Comparison of ENCODE assay signal across 8 cellular contexts in genomic region chr9:36597412-36598178, GRCh38. TPM values are rescaled to one million over a fixed set of nuclear protein-coding genes. Genes with fewer than 3 reads are reported as not detected.
A peak's percentile ranks its signal among the peaks of the same experiment; 100 is the strongest.
DNase-seq lines count a peak whose midpoint lies in the region; ATAC-seq and TF ChIP-seq lines count a peak whose summit lies in the region.

No MANE protein-coding gene starts in this region.

- no peak overlapping the region for H3K27ac Mint-ChIP-seq in activated CD4-positive, alpha-beta T cell treated with anti-CD3 and anti-CD28 coated beads, Interleukin-2, amount 10 ng/mL, durations not matched to agents 7 days and 5 days
- H3K27ac Mint-ChIP-seq in activated CD4-positive, alpha-beta T cell treated with anti-CD3 and anti-CD28 coated beads for 36 hours, result no peak overlapping the region
- no peak overlapping the region for H3K27ac Mint-ChIP-seq in endodermal cell
- no peak overlapping the region for H3K27ac Mint-ChIP-seq in activated T-cell treated with anti-CD3 and anti-CD28 coated beads, Interleukin-2, amount 50 U/mL, for 72 hours

- POLR2A ChIA-PET in activated CD4-positive, alpha-beta T cell treated with anti-CD3 and anti-CD28 coated beads, Interleukin-2, amount 10 ng/mL, durations not matched to agents 7 days and 5 days (lab: Charles Lee), result no interaction called here
- POLR2A ChIA-PET in activated CD4-positive, alpha-beta T cell treated with anti-CD3 and anti-CD28 coated beads for 36 hours (lab: Charles Lee), result no interaction called here

- 89 to 91% methylated on average over 1 to 2 of the region's 2 CpGs for WGBS in endodermal cell (ENCODE audit: insufficient coverage in 1 of 2, insufficient read length in 1 of 2), 2 experiments
- WGBS in prostate gland, result 88% methylated on average over 2 of the region's 2 CpGs
- WGBS in spleen, 5 donors, result 70 to 93% (median 80%) methylated on average over 2 of the region's 2 CpGs

- H3K9me3 Mint-ChIP-seq in activated CD4-positive, alpha-beta T cell treated with anti-CD3 and anti-CD28 coated beads, Interleukin-2, amount 10 ng/mL, durations not matched to agents 7 days and 5 days, result no peaks in the 10 kb centered on the region
- H3K9me3 Mint-ChIP-seq in activated CD4-positive, alpha-beta T cell treated with anti-CD3 and anti-CD28 coated beads for 36 hours (ENCODE audit: low read depth), result no peaks in the 10 kb centered on the region
- H3K9me3 Mint-ChIP-seq in endodermal cell, result peaks cover 5% of the 10 kb centered on the region
- H3K9me3 Mint-ChIP-seq in activated T-cell treated with anti-CD3 and anti-CD28 coated beads, Interleukin-2, amount 50 U/mL, for 72 hours, result no peaks in the 10 kb centered on the region

- no peak overlapping the region for H3K9ac ChIP-seq in endodermal cell (ENCODE audit: extremely low read depth, low read length, poor library complexity, severe bottlenecking)

- no peak overlapping the region for H3K4me3 Mint-ChIP-seq in activated CD4-positive, alpha-beta T cell treated with anti-CD3 and anti-CD28 coated beads, Interleukin-2, amount 10 ng/mL, durations not matched to agents 7 days and 5 days
- H3K4me3 Mint-ChIP-seq in activated CD4-positive, alpha-beta T cell treated with anti-CD3 and anti-CD28 coated beads for 36 hours, result no peak overlapping the region
- no peak overlapping the region for H3K4me3 Mint-ChIP-seq in endodermal cell
- H3K4me3 Mint-ChIP-seq in activated T-cell treated with anti-CD3 and anti-CD28 coated beads, Interleukin-2, amount 50 U/mL, for 72 hours, result no peak overlapping the region

- intact Hi-C loops in activated CD4-positive, alpha-beta T cell treated with anti-CD3 and anti-CD28 coated beads for 36 hours (cut with DNase I, micrococcal nuclease), result no loop called here
- intact Hi-C loops in prostate gland (cut with DNase I), result no loop called here
- intact Hi-C loops in spleen (cut with DNase I; ENCODE audit: low total_unique reads), result no loop called here

- CTCF ChIA-PET in activated CD4-positive, alpha-beta T cell treated with anti-CD3 and anti-CD28 coated beads, Interleukin-2, amount 10 ng/mL, durations not matched to agents 7 days and 5 days (lab: Charles Lee), result interaction anchor here (0.6 to 1.1 kb wide), 6 partner anchors 9 to 880 kb away, joined by 3 to 7 read pairs (median 4); no protein-coding TSS in a partner anchor
- CTCF ChIA-PET in activated CD4-positive, alpha-beta T cell treated with anti-CD3 and anti-CD28 coated beads for 36 hours (lab: Charles Lee), result interaction anchor here (1.0 to 1.9 kb wide), 4 partner anchors 13 to 269 kb away, joined by 3 to 6 read pairs (median 4); no protein-coding TSS in a partner anchor

- H3K9me3 ChIP-seq in endodermal cell (ENCODE audit: control insufficient read depth, low read length) (no peaks in the 10 kb centered on the region), prostate gland (no peaks in the 10 kb centered on the region), spleen (no peaks in the 10 kb centered on the region)

- H3K27me3 ChIP-seq in endodermal cell (ENCODE audit: control insufficient read depth, insufficient read depth, low read length, poor library complexity, severe bottlenecking) (no peaks in the 10 kb centered on the region), prostate gland (replicated peaks; ENCODE audit: insufficient read depth) (no peaks in the 10 kb centered on the region), spleen (replicated peaks in 1 of 7) (no peaks in the 10 kb centered on the region)

- peaks cover 50% of the 10 kb centered on the region for H3K36me3 Mint-ChIP-seq in activated CD4-positive, alpha-beta T cell treated with anti-CD3 and anti-CD28 coated beads, Interleukin-2, amount 10 ng/mL, durations not matched to agents 7 days and 5 days (ENCODE audit: low read depth)
- H3K36me3 Mint-ChIP-seq in activated CD4-positive, alpha-beta T cell treated with anti-CD3 and anti-CD28 coated beads for 36 hours (ENCODE audit: low read depth), result peaks cover 61% of the 10 kb centered on the region
- H3K36me3 Mint-ChIP-seq in endodermal cell (ENCODE audit: low read depth), result peaks cover 70% of the 10 kb centered on the region
- peaks cover 12 to 48% of the 10 kb centered on the region in 2 donors for H3K36me3 Mint-ChIP-seq in activated T-cell treated with anti-CD3 and anti-CD28 coated beads, Interleukin-2, amount 50 U/mL, for 72 hours (ENCODE audit: insufficient read depth in 2 of 2)

- H3K4me1 Mint-ChIP-seq in activated CD4-positive, alpha-beta T cell treated with anti-CD3 and anti-CD28 coated beads, Interleukin-2, amount 10 ng/mL, durations not matched to agents 7 days and 5 days, result peaks cover 6% of the 10 kb centered on the region
- H3K4me1 Mint-ChIP-seq in activated CD4-positive, alpha-beta T cell treated with anti-CD3 and anti-CD28 coated beads for 36 hours, result peaks cover 4% of the 10 kb centered on the region
- H3K4me1 Mint-ChIP-seq in endodermal cell, result no peaks in the 10 kb centered on the region
- H3K4me1 Mint-ChIP-seq in activated T-cell treated with anti-CD3 and anti-CD28 coated beads, Interleukin-2, amount 50 U/mL, for 72 hours (ENCODE audit: low read depth), result peaks cover 7% of the 10 kb centered on the region

- H3K27me3 Mint-ChIP-seq in activated CD4-positive, alpha-beta T cell treated with anti-CD3 and anti-CD28 coated beads, Interleukin-2, amount 10 ng/mL, durations not matched to agents 7 days and 5 days, result no peaks in the 10 kb centered on the region
- H3K27me3 Mint-ChIP-seq in activated CD4-positive, alpha-beta T cell treated with anti-CD3 and anti-CD28 coated beads for 36 hours, result no peaks in the 10 kb centered on the region
- H3K27me3 Mint-ChIP-seq in endodermal cell (ENCODE audit: insufficient read depth), result no peaks in the 10 kb centered on the region
- H3K27me3 Mint-ChIP-seq in activated T-cell treated with anti-CD3 and anti-CD28 coated beads, Interleukin-2, amount 50 U/mL, for 72 hours (ENCODE audit: low read depth), result no peaks in the 10 kb centered on the region

- no peak for ATAC-seq in activated CD4-positive, alpha-beta T cell treated with anti-CD3 and anti-CD28 coated beads for 36 hours
- no peak for ATAC-seq in activated T-cell treated with anti-CD3 and anti-CD28 coated beads, Interleukin-2, amount 50 U/mL, for 72 hours (replicated peaks in 1 of 2)
- no peak for ATAC-seq in HG03135 (IDR thresholded peaks at IDR 0.05; ENCODE audit: unreplicated experiment)

- TF ChIP-seq CTCF in endodermal cell (conservative IDR thresholded peaks at IDR 0.05) (peak; percentile 78), prostate gland (IDR thresholded peaks at IDR 0.05) (peak in 3 of 4 experiments; percentile 9 to 27 (median 15)), spleen (IDR thresholded peaks at IDR 0.05 in 8 of 11, conservative IDR thresholded peaks at IDR 0.05 in 3 of 11) (peak in 4 of 11 experiments; percentile 21 to 38 (median 28))

- no peak overlapping the region for H3K27ac ChIP-seq in endodermal cell (ENCODE audit: low read depth, low read length)
- H3K27ac ChIP-seq in prostate gland, result no peak overlapping the region
- H3K27ac ChIP-seq in spleen, result no peak overlapping the region

- no peaks in the 10 kb centered on the region for H3K4me1 ChIP-seq in endodermal cell (ENCODE audit: control insufficient read depth, insufficient read depth, low read length)
- no peaks in the 10 kb centered on the region for H3K4me1 ChIP-seq in prostate gland (replicated peaks)
- peaks cover 0 to 9% (median 0%) of the 10 kb centered on the region in 6 donors for H3K4me1 ChIP-seq in spleen

- H3K36me3 ChIP-seq in endodermal cell (ENCODE audit: control insufficient read depth, insufficient read depth, low read length), result peaks cover 85% of the 10 kb centered on the region
- no peaks in the 10 kb centered on the region for H3K36me3 ChIP-seq in prostate gland
- peaks cover 0 to 61% (median 0%) of the 10 kb centered on the region in 6 donors for H3K36me3 ChIP-seq in spleen

- no peak for TF ChIP-seq POLR2A in prostate gland (IDR thresholded peaks at IDR 0.05)
- TF ChIP-seq POLR2A in spleen (IDR thresholded peaks at IDR 0.05), result no peak

- peak; percentile 10 for DNase-seq in activated CD4-positive, alpha-beta T cell treated with anti-CD3 and anti-CD28 coated beads, Interleukin-2, amount 10 ng/mL, durations not matched to agents 7 days and 5 days
- no peak for DNase-seq in activated CD4-positive, alpha-beta T cell treated with anti-CD3 and anti-CD28 coated beads for 36 hours
- DNase-seq in NAMALWA (ENCODE audit: low spot score) (peak; percentile 68), endodermal cell (peak; percentile 46), prostate gland (ENCODE audit: low spot score) (no peak), spleen (no peak)
- DNase-seq in activated T-cell treated with anti-CD3 and anti-CD28 coated beads, Interleukin-2, amount 50 U/mL, for 72 hours, result no peak

- no peak overlapping the region for H3K4me3 ChIP-seq in endodermal cell (ENCODE audit: low read length)
- no peak overlapping the region for H3K4me3 ChIP-seq in prostate gland
- no peak overlapping the region for H3K4me3 ChIP-seq in spleen

RNA-seq across cellular contexts. Expression of gene MELK, which starts 24.9 kb away (rescaled TPM):
- 10 to 100 TPM; 66.0 to 74.5 TPM for total RNA-seq in activated CD4-positive, alpha-beta T cell treated with anti-CD3 and anti-CD28 coated beads, Interleukin-2, amount 10 ng/mL, durations not matched to agents 7 days and 5 days
- 10 to 100 TPM; 63.9 to 66.1 TPM for total RNA-seq in activated CD4-positive, alpha-beta T cell treated with anti-CD3 and anti-CD28 coated beads for 36 hours
- total RNA-seq in endodermal cell (10 to 100 TPM; 45.6 to 88.9 TPM), prostate gland (10 to 100 TPM in 1 of 2 donors, 1 to 10 TPM in 1; 1.1 to 21.0 TPM), spleen (1 to 10 TPM in 5 of 7 donors, under 1 TPM in 2; 0.64 to 9.3 (median 3.4) TPM)
- polyA plus RNA-seq in endodermal cell (2013, experiment 1 of 2), result 51.1 TPM
- 50.6 TPM for polyA plus RNA-seq in endodermal cell (2013, experiment 2 of 2)
- 10 to 100 TPM; 47.4 to 51.4 TPM for total RNA-seq in activated T-cell treated with anti-CD3 and anti-CD28 coated beads, Interleukin-2, amount 50 U/mL, for 72 hours
- 1 to 10 TPM in 2 of 3 donors, under 1 TPM in 1; 0.74 to 3.2 (median 1.7) TPM for polyA plus RNA-seq in spleen

Comparison
In these comparisons a context has a peak if more than half of its experiments do, and no peak if none do; other contexts are left out.
1. DNase-seq: peak in activated CD4-positive, alpha-beta T cell treated with anti-CD3 and anti-CD28 coated beads, Interleukin-2, amount 10 ng/mL, durations not matched to agents 7 days and 5 days (single experiment), NAMALWA (single experiment) and endodermal cell (single experiment); none in activated CD4-positive, alpha-beta T cell treated with anti-CD3 and anti-CD28 coated beads for 36 hours (single experiment), prostate gland (single experiment), activated T-cell treated with anti-CD3 and anti-CD28 coated beads, Interleukin-2, amount 50 U/mL, for 72 hours (0 of 2) and spleen (single experiment).